In the genomic region with DNA sequence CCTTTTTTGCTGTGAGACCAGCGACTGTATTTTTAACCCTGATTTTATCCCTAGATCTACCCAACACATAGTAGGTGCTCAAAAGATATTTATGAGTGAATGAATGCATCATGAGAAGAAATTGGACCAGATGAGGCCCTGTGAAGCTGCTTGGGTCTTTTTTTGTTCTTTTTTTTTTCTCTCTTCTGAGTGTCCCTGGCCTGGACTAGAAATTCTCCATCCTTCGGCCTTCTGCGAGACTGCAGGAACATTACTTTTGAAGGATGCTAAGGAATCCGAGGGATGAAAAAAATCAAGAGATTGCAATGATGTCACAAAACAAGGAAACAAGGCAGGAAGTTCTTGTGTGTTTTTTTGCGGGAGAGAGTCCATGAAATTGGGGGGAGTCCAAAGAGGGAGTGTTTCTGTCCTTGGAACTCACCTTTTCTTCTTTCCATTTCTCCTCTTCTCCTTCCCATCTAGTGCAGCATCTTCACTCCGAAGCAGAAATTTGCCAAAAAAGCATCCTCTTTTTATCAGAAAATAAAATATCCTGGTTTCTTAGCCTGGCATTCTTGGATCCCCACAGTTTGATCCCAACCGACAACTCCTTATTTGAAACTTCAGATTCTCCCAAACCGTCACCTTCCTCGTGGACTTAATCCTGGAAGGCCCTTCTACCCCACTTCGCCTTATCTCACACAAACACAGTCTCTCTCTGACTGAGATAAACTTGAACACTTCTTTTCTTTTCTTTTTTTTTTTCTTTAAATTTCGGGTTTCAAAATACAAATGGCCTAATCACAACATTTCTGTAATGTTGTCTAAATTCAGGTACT, we compare ENCODE assay signal across 8 cellular contexts. TPM values are rescaled to one million over a fixed set of nuclear protein-coding genes. Genes with fewer than 3 reads are reported as not detected.
DNase-seq lines count a peak whose midpoint lies in the region; TF ChIP-seq lines count a peak whose summit lies in the region.

No MANE protein-coding gene starts in this region.

- no peaks in the 10 kb centered on the region for H3K27me3 ChIP-seq in H7 (ENCODE audit: control insufficient read depth, insufficient read depth, low read length)
- no peaks in the 10 kb centered on the region for H3K27me3 ChIP-seq in cardiac muscle cell

- CTCF ChIA-PET in AG04449 (lab: Yijun Ruan, JAX): interaction anchor here (1.3 to 1.5 kb wide), 2 partner anchors 18 to 360 kb away, joined by 3 to 5 read pairs; no protein-coding TSS in a partner anchor
- CTCF ChIA-PET in activated CD4-positive, alpha-beta memory T cell treated with anti-CD3 and anti-CD28 coated beads, Interleukin-2, amount 10 ng/mL, durations not matched to agents 7 days and 5 days (lab: Charles Lee): interaction anchor here (1.1 to 2.6 kb wide), 2 partner anchors 48 to 204 kb away, joined by 5 to 6 read pairs; a partner anchor contains a TSS

- TF ChIP-seq CTCF in AG04449 (IDR thresholded peaks at IDR 0.05; ENCODE audit: insufficient read depth, low read length, missing control alignments) (no peak), cardiac muscle cell (IDR thresholded peaks at IDR 0.05; ENCODE audit: low read depth, low read length) (no peak), retinal pigment epithelial cell (conservative IDR thresholded peaks at IDR 0.05; ENCODE audit: low read depth, low read length) (no peak)

- H3K4me3 ChIP-seq in AG04449 (ENCODE audit: low read depth, low read length) (peak overlapping the region; percentile 96), H7 (ENCODE audit: insufficient read depth, low read depth, low read length) (peak overlapping the region; percentile 94), cardiac muscle cell (peak overlapping the region; percentile 61), retinal pigment epithelial cell (ENCODE audit: low read length) (peak overlapping the region; percentile 94)

- H3K4me1 ChIP-seq in cardiac muscle cell (ENCODE audit: low read depth): peaks cover 12% of the 10 kb centered on the region

- POLR2A ChIA-PET in AG04449 (lab: Yijun Ruan, JAX): interaction anchor here (0.7 to 2.0 kb wide), 9 partner anchors 11 to 362 kb away, joined by 3 to 8 read pairs (median 5); a partner anchor contains a TSS
- POLR2A ChIA-PET in activated CD4-positive, alpha-beta memory T cell treated with anti-CD3 and anti-CD28 coated beads, Interleukin-2, amount 10 ng/mL, durations not matched to agents 7 days and 5 days (lab: Charles Lee): interaction anchor here (1.0 to 4.0 kb wide), 13 partner anchors 12 to 369 kb away, joined by 3 to 31 read pairs (median 6); a partner anchor contains a TSS

- H3K9me3 ChIP-seq in cardiac muscle cell (ENCODE audit: low read depth): no peaks in the 10 kb centered on the region

- peak overlapping the region; percentile 97 for H3K27ac ChIP-seq in cardiac muscle cell

- H3K4me1 Mint-ChIP-seq in activated CD4-positive, alpha-beta memory T cell treated with anti-CD3 and anti-CD28 coated beads, Interleukin-2, amount 10 ng/mL, durations not matched to agents 7 days and 5 days: peaks cover 45% of the 10 kb centered on the region

- no peaks in the 10 kb centered on the region for H3K27me3 Mint-ChIP-seq in activated CD4-positive, alpha-beta memory T cell treated with anti-CD3 and anti-CD28 coated beads, Interleukin-2, amount 10 ng/mL, durations not matched to agents 7 days and 5 days

- H3K36me3 ChIP-seq in H7 (replicated peaks; ENCODE audit: control insufficient read depth, insufficient read depth, low read length) (no peaks in the 10 kb centered on the region), cardiac muscle cell (no peaks in the 10 kb centered on the region)

- H3K4me3 Mint-ChIP-seq in activated CD4-positive, alpha-beta memory T cell treated with anti-CD3 and anti-CD28 coated beads, Interleukin-2, amount 10 ng/mL, durations not matched to agents 7 days and 5 days: peak overlapping the region; percentile 91

- DNase-seq in AG04449 (ENCODE audit: low read depth, low spot score): peak; percentile 23
- DNase-seq in H7: no peak
- DNase-seq in activated CD4-positive, alpha-beta memory T cell treated with anti-CD3 and anti-CD28 coated beads, Interleukin-2, amount 10 ng/mL, durations not matched to agents 7 days and 5 days: no peak
- peak in 1 of 2 donors; percentile 68 for DNase-seq in cardiac muscle cell (ENCODE audit: low read depth in 1 of 2, low spot score in 1 of 2)
- no peak for DNase-seq in retinal pigment epithelial cell (ENCODE audit: low read depth)
- DNase-seq in glomerular visceral epithelial cell (ENCODE audit: extremely low spot score): no peak
- DNase-seq in NCI-H1694 treated with DMSO at 0.1 percent for 48 hours (lab: John Stamatoyannopoulos, UW): no peak
- no peak for DNase-seq in NOMO-1 treated with DMSO at 0.1 percent for 48 hours (lab: John Stamatoyannopoulos, UW; ENCODE audit: unreplicated experiment)

- H3K27ac Mint-ChIP-seq in activated CD4-positive, alpha-beta memory T cell treated with anti-CD3 and anti-CD28 coated beads, Interleukin-2, amount 10 ng/mL, durations not matched to agents 7 days and 5 days: peak overlapping the region; percentile 91

- H3K9me3 Mint-ChIP-seq in activated CD4-positive, alpha-beta memory T cell treated with anti-CD3 and anti-CD28 coated beads, Interleukin-2, amount 10 ng/mL, durations not matched to agents 7 days and 5 days: peaks cover 4% of the 10 kb centered on the region

- H3K36me3 Mint-ChIP-seq in activated CD4-positive, alpha-beta memory T cell treated with anti-CD3 and anti-CD28 coated beads, Interleukin-2, amount 10 ng/mL, durations not matched to agents 7 days and 5 days (ENCODE audit: low read depth): peaks cover 18% of the 10 kb centered on the region

RNA-seq across cellular contexts. Expression of a gene that starts 0.7 kb away (rescaled TPM):
- total RNA-seq in H7 (2014; rRNA removed; shearing (Covaris generic)): 44.7 and 66.9 TPM in 2 replicates
- total RNA-seq in activated CD4-positive, alpha-beta memory T cell treated with anti-CD3 and anti-CD28 coated beads, Interleukin-2, amount 10 ng/mL, durations not matched to agents 7 days and 5 days: 10 to 100 TPM; 36.8 to 37.9 TPM
- total RNA-seq in cardiac muscle cell: 112 and 113 TPM in 2 replicates
- polyA plus RNA-seq in cardiac muscle cell: 54.0 and 58.5 TPM in 2 replicates

RNA-seq across cellular contexts. Expression of a gene that starts 18.8 kb away (rescaled TPM):
- 0.62 and 3.3 TPM in 2 replicates for total RNA-seq in H7 (2014; rRNA removed; shearing (Covaris generic))
- total RNA-seq in activated CD4-positive, alpha-beta memory T cell treated with anti-CD3 and anti-CD28 coated beads, Interleukin-2, amount 10 ng/mL, durations not matched to agents 7 days and 5 days: not detected
- not detected in 2 replicates for total RNA-seq in cardiac muscle cell
- not detected in 2 replicates for polyA plus RNA-seq in cardiac muscle cell

RNA-seq across cellular contexts. Expression of a gene that starts 26.0 kb away (rescaled TPM):
- 0.26 and 0.45 TPM in 2 replicates for total RNA-seq in H7 (2014; rRNA removed; shearing (Covaris generic))
- under 1 TPM; 0.25 to 0.30 TPM for total RNA-seq in activated CD4-positive, alpha-beta memory T cell treated with anti-CD3 and anti-CD28 coated beads, Interleukin-2, amount 10 ng/mL, durations not matched to agents 7 days and 5 days
- 0.36 TPM in 1 of 2 replicates, not detected in the other for total RNA-seq in cardiac muscle cell
- polyA plus RNA-seq in cardiac muscle cell: 3.4 and 4.9 TPM in 2 replicates

RNA-seq across cellular contexts. Expression of a gene that starts 37.0 kb away (rescaled TPM):
- total RNA-seq in H7 (2014; rRNA removed; shearing (Covaris generic)): 3.0 and 3.1 TPM in 2 replicates
- under 1 TPM; 0.25 to 0.38 TPM for total RNA-seq in activated CD4-positive, alpha-beta memory T cell treated with anti-CD3 and anti-CD28 coated beads, Interleukin-2, amount 10 ng/mL, durations not matched to agents 7 days and 5 days
- total RNA-seq in cardiac muscle cell: 39.1 and 42.4 TPM in 2 replicates
- 54.0 and 55.8 TPM in 2 replicates for polyA plus RNA-seq in cardiac muscle cell

RNA-seq across cellular contexts. Expression of a gene that starts 49.6 kb away (rescaled TPM):
- total RNA-seq in H7 (2014; rRNA removed; shearing (Covaris generic)): 8.0 and 11.6 TPM in 2 replicates
- total RNA-seq in activated CD4-positive, alpha-beta memory T cell treated with anti-CD3 and anti-CD28 coated beads, Interleukin-2, amount 10 ng/mL, durations not matched to agents 7 days and 5 days: 10 to 100 TPM; 10.1 to 12.0 TPM
- 19.7 and 21.7 TPM in 2 replicates for total RNA-seq in cardiac muscle cell
- 26.0 and 28.7 TPM in 2 replicates for polyA plus RNA-seq in cardiac muscle cell
